Comparison of ENCODE assay signal across 19 cellular contexts in genomic region chr2:234580686-234581085, GRCh38.
"Had no signal": no experiment of that assay in that cellular context is flagged by ENCODE, and none has a peak within 500 bp of the region (broad histone marks: within the 10 kb centered on the region; RNA-seq: fewer than 3 reads in every experiment).

No MANE protein-coding gene starts in this region.

- H3K9me3 ChIP-seq: esophagus muscularis mucosa, gastrocnemius medialis, left ventricle myocardium inferior, lower lobe of right lung, spleen, stomach, thoracic aorta, transverse colon had no signal

- H3K4me3 ChIP-seq: esophagus muscularis mucosa, gastrocnemius medialis, heart right ventricle, left ventricle myocardium inferior, lower lobe of right lung, spleen, stomach, thoracic aorta, transverse colon had no signal

- ATAC-seq: effector memory CD8-positive, alpha-beta T cell; gastrocnemius medialis; heart right ventricle; left cardiac atrium; lower lobe of right lung; natural killer cell; sciatic nerve had no signal

- H3K27me3 ChIP-seq: gastrocnemius medialis, spleen, stomach, transverse colon had no signal

- DNase-seq: effector memory CD8-positive, alpha-beta T cell; gastrocnemius medialis; heart right ventricle; left cardiac atrium; left ventricle myocardium inferior; lower lobe of right lung; natural killer cell; posterior cingulate gyrus; spleen; stimulated activated CD4-positive, alpha-beta T cell treated with anti-CD3 and anti-CD28 coated beads, Interleukin-2, amount 100 ng/mL, for 24 hours; stimulated activated CD4-positive, alpha-beta T cell treated with anti-CD3 and anti-CD28 coated beads, Interleukin-4, amount 100 ng/mL, for 4 hours; stimulated activated naive CD4-positive, alpha-beta T cell; stomach; substantia nigra; transverse colon had no signal

- H3K27ac ChIP-seq: epithelial cell of prostate, esophagus muscularis mucosa, gastrocnemius medialis, heart right ventricle, left ventricle myocardium inferior, lower lobe of right lung, stomach, thoracic aorta, transverse colon had no signal

- H3K4me1 ChIP-seq: esophagus muscularis mucosa, gastrocnemius medialis, heart right ventricle, left ventricle myocardium inferior, lower lobe of right lung, stomach, transverse colon had no signal

- H3K36me3 ChIP-seq: esophagus muscularis mucosa, gastrocnemius medialis, heart right ventricle, left ventricle myocardium inferior, lower lobe of right lung, spleen, stomach, thoracic aorta, transverse colon had no signal
